ENCODE assay signal across 8 cellular contexts in genomic region chr10:71727429-71728217, GRCh38. TPM values are rescaled to one million over a fixed set of nuclear protein-coding genes. Genes with fewer than 3 reads are reported as not detected.
A peak's percentile ranks its signal among the peaks of the same experiment; 100 is the strongest.
DNase-seq lines count a peak whose midpoint lies in the region; ATAC-seq, FAIRE-seq and TF ChIP-seq lines count a peak whose summit lies in the region.

No MANE protein-coding gene starts in this region.

- peaks cover 5% of the 10 kb centered on the region for H3K9me3 ChIP-seq in adipocyte (ENCODE audit: control insufficient read depth, low read length)
- no peaks in the 10 kb centered on the region for H3K9me3 ChIP-seq in HepG2 (ENCODE audit: low read length)
- H3K9me3 ChIP-seq in suprapubic skin, result no peaks in the 10 kb centered on the region

- ATAC-seq in GM19043 (IDR thresholded peaks at IDR 0.05; ENCODE audit: low read depth, unreplicated experiment) (peak; percentile 39), HG03175 (IDR thresholded peaks at IDR 0.05; ENCODE audit: unreplicated experiment) (peak; percentile 67), HepG2 (peak; percentile 26; the same call in 2 of the 3 replicates), WTC11 (no peak)

- 39% methylated on average over 8 of the region's 12 CpGs for WGBS in HepG2 (ENCODE audit: low lambda C conversion rate)
- 45% methylated on average over 10 of the region's 12 CpGs for WGBS in suprapubic skin

- in situ Hi-C loops in HepG2 (cut with HindIII; ENCODE audit: extremely low pct_ligation_motif_present, low pct_unique_long_range_greater_than_20kb), result no loop called here

- peak; percentile 18 for FAIRE-seq in HepG2 (lab: Jason Lieb, UNC)

- H3K4me1 ChIP-seq in adipocyte (ENCODE audit: control insufficient read depth, insufficient read depth, low read length), result peaks cover 18% of the 10 kb centered on the region
- H3K4me1 ChIP-seq in HepG2 (ENCODE audit: insufficient read depth, low read length), result peaks cover 50% of the 10 kb centered on the region
- H3K4me1 ChIP-seq in suprapubic skin, result peaks cover 51% of the 10 kb centered on the region

- TF ChIP-seq RAD21 in HepG2 (CRISPR knock-in tag; IDR thresholded peaks at IDR 0.05), result no peak

- no peak for TF ChIP-seq CTCF in AG10803 (conservative IDR thresholded peaks at IDR 0.05; ENCODE audit: low read length)
- no peak for TF ChIP-seq CTCF in HepG2 (CRISPR knock-in tag; IDR thresholded peaks at IDR 0.05)
- TF ChIP-seq CTCF in suprapubic skin (IDR thresholded peaks at IDR 0.05), result no peak
- no peak for TF ChIP-seq CTCF in WTC11 (IDR thresholded peaks at IDR 0.05)

- POLR2A ChIA-PET in HepG2 (lab: Yijun Ruan, JAX), result no interaction called here
- POLR2A ChIA-PET in WTC11 (lab: Charles Lee), result no interaction called here

- TF ChIP-seq EP300 in HepG2 (IDR thresholded peaks at IDR 0.05; ENCODE audit: low read depth in 2 of 2, low read length in 2 of 2), result no peak
- TF ChIP-seq EP300 in HepG2 (CRISPR knock-in tag; IDR thresholded peaks at IDR 0.05; ENCODE audit: borderline replicate concordance), result no peak
- no peak for TF ChIP-seq EP300 in suprapubic skin (IDR thresholded peaks at IDR 0.05)

- H3K9ac ChIP-seq in adipocyte (ENCODE audit: low read length) (peak overlapping the region; percentile 2), HepG2 (ENCODE audit: insufficient read depth, low read depth, low read length) (no peak overlapping the region)

- H3K36me3 ChIP-seq in adipocyte (ENCODE audit: control insufficient read depth, insufficient read depth, low read length, severe bottlenecking), result no peaks in the 10 kb centered on the region
- H3K36me3 ChIP-seq in HepG2 (replicated peaks in 1 of 2; ENCODE audit: control insufficient read depth in 1 of 2, insufficient read depth in 2 of 2, low read length in 2 of 2), result no peaks in the 10 kb centered on the region
- no peaks in the 10 kb centered on the region for H3K36me3 ChIP-seq in suprapubic skin

- no peaks in the 10 kb centered on the region for H3K79me2 ChIP-seq in HepG2 (ENCODE audit: insufficient read depth, low read length)

- no TSS peak for BruUV-seq in HepG2 (replicated peaks; lab: Mats Ljungman, UMichigan)

- H3K4me3 Mint-ChIP-seq in WTC11, result no peak overlapping the region

- intact Hi-C loops in HepG2 (cut with micrococcal nuclease; ENCODE audit: unreplicated experiment), result no loop called here

- H3K27me3 ChIP-seq in adipocyte (replicated peaks; ENCODE audit: control insufficient read depth, insufficient read depth, low read length), result peaks cover 5% of the 10 kb centered on the region
- H3K27me3 ChIP-seq in HepG2 (ENCODE audit: control insufficient read depth in 1 of 2, insufficient read depth in 2 of 2, low read length in 2 of 2), result peaks cover 1 to 29% of the 10 kb centered on the region in 2 experiments; a peak in 3 of 5 replicates
- no peaks in the 10 kb centered on the region for H3K27me3 ChIP-seq in suprapubic skin

- no peaks in the 10 kb centered on the region for H3K4me1 Mint-ChIP-seq in WTC11

- H3K36me3 Mint-ChIP-seq in WTC11, result no peaks in the 10 kb centered on the region

- no peak overlapping the region for H2AFZ ChIP-seq in HepG2 (ENCODE audit: low read length)

- H3K4me3 ChIP-seq in AG10803 (ENCODE audit: low read length), result no peak overlapping the region
- no peak overlapping the region for H3K4me3 ChIP-seq in adipocyte (ENCODE audit: low read length)
- peak overlapping the region in 1 of 3 experiments; percentile 2; a peak in 1 of 6 replicates for H3K4me3 ChIP-seq in HepG2 (replicated peaks in 1 of 3; ENCODE audit: insufficient read depth in 1 of 3, low read depth in 2 of 3, low read length in 3 of 3)
- H3K4me3 ChIP-seq in suprapubic skin, result no peak overlapping the region

- CTCF ChIA-PET in HepG2 (lab: Yijun Ruan, JAX; ENCODE audit: low intra/inter-chr PET ratio, low total read pairs) (no interaction called here), WTC11 (lab: Charles Lee) (interaction anchor here (0.5 to 2.3 kb wide), 4 partner anchors 19 to 169 kb away, joined by 3 to 7 read pairs (median 5); no protein-coding TSS in a partner anchor)

- H3K4me2 ChIP-seq in HepG2 (ENCODE audit: low read depth, low read length), result peak overlapping the region; percentile 29; the same call in 1 of the 2 replicates

- H4K20me1 ChIP-seq in HepG2 (ENCODE audit: insufficient read depth, low read length), result no peaks in the 10 kb centered on the region

- H3K27me3 Mint-ChIP-seq in WTC11 (ENCODE audit: low read depth), result no peaks in the 10 kb centered on the region

- DNase-seq in AG10803 (ENCODE audit: low read depth) (peak; percentile 59), adipocyte (ENCODE audit: low read depth) (no peak), HepG2 (ENCODE audit: low spot score) (peak; percentile 60), suprapubic skin (ENCODE audit: low spot score in 2 of 2) (peak; percentile 83 to 92), WTC11 (ENCODE audit: low spot score) (no peak)

- TF ChIP-seq POLR2A in Raji (IDR thresholded peaks at IDR 0.05; ENCODE audit: insufficient read depth, low read depth, low read length) (peak; percentile 12; the same call in 1 of the 2 replicates), HepG2 (IDR thresholded peaks at IDR 0.05; ENCODE audit: insufficient read depth in 1 of 2, low read depth in 2 of 2, low read length in 2 of 2) (no peak), suprapubic skin (IDR thresholded peaks at IDR 0.05) (no peak)

- H3K27ac ChIP-seq in HepG2 (ENCODE audit: extremely low read length, insufficient read depth, low read length) (no peak overlapping the region), suprapubic skin (peak overlapping the region; percentile 56)

- H3K9me3 Mint-ChIP-seq in WTC11, result no peaks in the 10 kb centered on the region

- no peak overlapping the region for H3K27ac Mint-ChIP-seq in WTC11

TF ChIP-seq in HepG2, 621 proteins besides CTCF, POLR2A, EP300 and RAD21 (continues in another document):
- TF ChIP-seq ZNF432 (CRISPR knock-in tag; IDR thresholded peaks at IDR 0.05; ENCODE audit: borderline replicate concordance) (no peak), ZNF629 (CRISPR knock-in tag; conservative IDR thresholded peaks at IDR 0.05) (peak; percentile 65), RARA (CRISPR knock-in tag; IDR thresholded peaks at IDR 0.05) (0 out of 2 replicates have a peak, but pooled peaks have one; percentile 11)

RNA-seq across cellular contexts. Expression of gene C10orf105, which starts 8.0 kb away (rescaled TPM):
- total RNA-seq in HepG2 (2016; rRNA removed; fragmentation: Illumina TruSeq; extraction: Trizol) (not detected in 2 replicates), suprapubic skin (under 1 TPM in 2 of 4 donors, not detected in 2; 0.17 to 0.48 TPM), WTC11 (2021) (0.48 to 0.99 TPM (median 0.85 TPM) in 3 replicates)
- not detected in 2 replicates for total RNA-seq in HepG2 (2016; cell fraction: cytosol; rRNA removed; fragmentation: Illumina TruSeq; extraction: Trizol; ENCODE audit: low read depth)
- total RNA-seq in HepG2 (2016; cell fraction: insoluble cytoplasmic fraction; rRNA removed; fragmentation: Illumina TruSeq; extraction: Trizol), result not detected in 2 replicates
- total RNA-seq in HepG2 (2016; cell fraction: membrane; rRNA removed; fragmentation: Illumina TruSeq; extraction: Trizol), result not detected in 2 replicates
- total RNA-seq in HepG2 (2016; cell fraction: nucleus; rRNA removed; fragmentation: Illumina TruSeq; extraction: Trizol), result not detected in 2 replicates
- polyA plus RNA-seq in HepG2 (2011; rRNA removed), result not detected in 2 replicates
- polyA plus RNA-seq in HepG2 (2011; cell fraction: cytosol; rRNA removed), result not detected in 2 replicates
- polyA plus RNA-seq in HepG2 (2011; cell fraction: nucleus; rRNA removed), result not detected in 2 replicates
- not detected in 2 replicates for polyA plus RNA-seq in HepG2 (2012)
- not detected in 2 replicates for polyA plus RNA-seq in HepG2 (2016; cell fraction: cytosol; fragmentation: Illumina TruSeq; extraction: Trizol; ENCODE audit: low read depth)
- polyA plus RNA-seq in HepG2 (2016; cell fraction: insoluble cytoplasmic fraction; fragmentation: Illumina TruSeq; extraction: Trizol; ENCODE audit: low read depth), result not detected in 2 replicates
- polyA plus RNA-seq in HepG2 (2016; cell fraction: membrane; fragmentation: Illumina TruSeq; extraction: Trizol; ENCODE audit: low read depth), result not detected in 2 replicates
- not detected in 2 replicates for polyA plus RNA-seq in HepG2 (2016; cell fraction: nucleus; fragmentation: Illumina TruSeq; extraction: Trizol; ENCODE audit: insufficient read depth, low read depth)
- polyA minus RNA-seq in HepG2 (2011; rRNA and poly(A)+ RNA removed; ENCODE audit: low replicate concordance), result not detected in 2 replicates
- polyA minus RNA-seq in HepG2 (2011; cell fraction: cytosol; rRNA and poly(A)+ RNA removed), result not detected in 2 replicates
- not detected in 2 replicates for polyA minus RNA-seq in HepG2 (2011; cell fraction: nucleus; rRNA and poly(A)+ RNA removed)

RNA-seq across cellular contexts. Expression of gene VSIR, which starts 45.7 kb away (rescaled TPM):
- total RNA-seq in HepG2 (2016; rRNA removed; fragmentation: Illumina TruSeq; extraction: Trizol), result 0.36 and 0.44 TPM in 2 replicates
- total RNA-seq in HepG2 (2016; cell fraction: cytosol; rRNA removed; fragmentation: Illumina TruSeq; extraction: Trizol; ENCODE audit: low read depth), result 0.26 TPM in 1 of 2 replicates, not detected in the other
- 0.41 TPM in 1 of 2 replicates, not detected in the other for total RNA-seq in HepG2 (2016; cell fraction: insoluble cytoplasmic fraction; rRNA removed; fragmentation: Illumina TruSeq; extraction: Trizol)
- 0.14 TPM in 1 of 2 replicates, not detected in the other for total RNA-seq in HepG2 (2016; cell fraction: membrane; rRNA removed; fragmentation: Illumina TruSeq; extraction: Trizol)
- 0.16 and 0.19 TPM in 2 replicates for total RNA-seq in HepG2 (2016; cell fraction: nucleus; rRNA removed; fragmentation: Illumina TruSeq; extraction: Trizol)
- 3.2 and 3.8 TPM in 2 replicates for polyA plus RNA-seq in HepG2 (2011; rRNA removed)
- 2.2 and 3.9 TPM in 2 replicates for polyA plus RNA-seq in HepG2 (2011; cell fraction: cytosol; rRNA removed)
- polyA plus RNA-seq in HepG2 (2011; cell fraction: nucleus; rRNA removed), result 2.1 and 3.3 TPM in 2 replicates
- polyA plus RNA-seq in HepG2 (2012), result 0.35 and 0.81 TPM in 2 replicates
- 0.18 and 0.35 TPM in 2 replicates for polyA plus RNA-seq in HepG2 (2016; cell fraction: cytosol; fragmentation: Illumina TruSeq; extraction: Trizol; ENCODE audit: low read depth)
- polyA plus RNA-seq in HepG2 (2016; cell fraction: insoluble cytoplasmic fraction; fragmentation: Illumina TruSeq; extraction: Trizol; ENCODE audit: low read depth), result 0.23 TPM in 1 of 2 replicates, not detected in the other
- 0.14 and 0.38 TPM in 2 replicates for polyA plus RNA-seq in HepG2 (2016; cell fraction: membrane; fragmentation: Illumina TruSeq; extraction: Trizol; ENCODE audit: low read depth)
- polyA plus RNA-seq in HepG2 (2016; cell fraction: nucleus; fragmentation: Illumina TruSeq; extraction: Trizol; ENCODE audit: insufficient read depth, low read depth), result 0.32 and 1.1 TPM in 2 replicates
- 4.6 and 6.5 TPM in 2 replicates for polyA minus RNA-seq in HepG2 (2011; rRNA and poly(A)+ RNA removed; ENCODE audit: low replicate concordance)
- 3.0 and 4.5 TPM in 2 replicates for polyA minus RNA-seq in HepG2 (2011; cell fraction: cytosol; rRNA and poly(A)+ RNA removed)
- 1.9 and 2.3 TPM in 2 replicates for polyA minus RNA-seq in HepG2 (2011; cell fraction: nucleus; rRNA and poly(A)+ RNA removed)
- 10 to 100 TPM; 16.3 to 50.7 (median 33.6) TPM for total RNA-seq in suprapubic skin
- 0.74 to 1.3 TPM (median 0.78 TPM) in 3 replicates for total RNA-seq in WTC11 (2021)

Comparison
In these comparisons a context has a peak if more than half of its experiments do, and no peak if none do; other contexts are left out.
1. DNase-seq: peak in AG10803 (single experiment), HepG2 (single experiment) and suprapubic skin (2 of 2); none in adipocyte (single experiment) and WTC11 (single experiment).